12 cellular contexts compared by ENCODE assay signal in the genomic region with DNA sequence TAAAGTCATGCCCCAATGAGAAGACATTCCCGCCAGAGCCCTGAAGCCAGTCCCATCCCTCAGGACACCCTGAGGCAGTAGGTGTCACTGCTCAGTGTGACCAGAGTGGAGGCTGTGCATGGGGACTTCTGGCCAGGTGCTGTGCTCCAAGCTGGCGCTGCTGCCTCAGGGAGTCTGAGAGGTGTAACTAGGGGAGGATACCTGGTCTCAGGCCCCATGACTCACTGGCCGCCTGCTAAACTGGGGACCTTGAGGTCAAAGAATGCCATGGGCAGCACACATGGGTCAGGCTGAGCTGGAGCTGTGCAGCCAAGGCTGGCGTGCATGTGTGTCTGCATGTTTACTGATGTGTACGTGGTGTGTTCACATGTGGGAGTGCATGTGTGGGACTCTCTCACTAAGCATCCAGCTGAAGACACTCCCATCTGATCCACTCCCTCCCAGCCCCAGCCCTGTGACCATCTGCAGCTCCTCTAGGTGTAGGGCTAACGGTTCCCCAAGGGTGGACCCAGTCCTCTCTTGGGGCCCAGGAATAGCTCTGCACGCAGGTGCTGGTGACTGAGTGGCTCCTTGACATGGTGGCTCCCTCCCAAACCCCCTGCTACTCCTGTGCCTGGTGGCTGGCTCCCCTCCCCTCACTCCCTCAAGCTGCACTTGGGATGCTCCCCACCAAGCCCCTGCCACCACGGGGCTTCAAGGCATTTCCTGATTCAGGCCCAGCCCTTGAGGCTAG. TPM values are rescaled to one million over a fixed set of nuclear protein-coding genes. Genes with fewer than 3 reads are reported as not detected.
DNase-seq lines count a peak whose midpoint lies in the region; ATAC-seq, FAIRE-seq and TF ChIP-seq lines count a peak whose summit lies in the region.
"Had no signal": no experiment of that assay in that cellular context is flagged by ENCODE, and none has a peak within 500 bp of the region (broad histone marks: within the 10 kb centered on the region; RNA-seq: fewer than 3 reads in every experiment).

No MANE protein-coding gene starts in this region.

- in situ Hi-C loops in IMR-90 (cut with MboI; ENCODE audit: low sequenced_read_pairs) = loop anchor here (25.0 kb wide), 1 partner anchor 415 kb away; a partner anchor contains a TSS

- intact Hi-C loops in IMR-90 (cut with micrococcal nuclease) (no loop called here), stomach (cut with DNase I; ENCODE audit: low total_unique reads) (loop anchor here (10.0 kb wide), 1 partner anchor 127 kb away; no protein-coding TSS in a partner anchor)

- CTCF ChIA-PET in IMR-90 (lab: Yijun Ruan, JAX) = no interaction called here

- no peaks in the 10 kb centered on the region for H3K27me3 Mint-ChIP-seq in astrocyte (ENCODE audit: low read depth, unreplicated experiment)
- H3K27me3 Mint-ChIP-seq: activated CD4-positive, alpha-beta T cell treated with anti-CD3 and anti-CD28 coated beads, Interleukin-2, amount 10 ng/mL, durations not matched to agents 7 days and 5 days; memory B cell had no signal

- no peaks in the 10 kb centered on the region for H3K9me2 ChIP-seq in Karpas-422 (replicated peaks; ENCODE audit: insufficient read depth, low read length)

- H3K27ac ChIP-seq in IMR-90 (ENCODE audit: insufficient read depth, low read length) (peak overlapping the region; percentile 97), astrocyte (ENCODE audit: low read depth, low read length) (peak overlapping the region; percentile 86), stomach (peak overlapping the region; percentile 11 to 85 (median 67)), Karpas-422 (ENCODE audit: low read length) (no peak overlapping the region)

- peak overlapping the region; percentile 87; the same call in 2 of the 3 replicates for H2BK15ac ChIP-seq in IMR-90 (ENCODE audit: low read depth, low read length)

- no peak overlapping the region for H2AFZ ChIP-seq in IMR-90 (replicated peaks; ENCODE audit: low read length, poor library complexity)
- H2AFZ ChIP-seq in astrocyte (ENCODE audit: low read depth, low read length) = peak overlapping the region; percentile 18
- H2AFZ ChIP-seq in Karpas-422 (ENCODE audit: low read length) = no peak overlapping the region

- H3K4me3 Mint-ChIP-seq in astrocyte (ENCODE audit: unreplicated experiment) = no peak overlapping the region
- H3K4me3 Mint-ChIP-seq: activated CD4-positive, alpha-beta T cell treated with anti-CD3 and anti-CD28 coated beads, Interleukin-2, amount 10 ng/mL, durations not matched to agents 7 days and 5 days; memory B cell had no signal

- TF ChIP-seq POLR2A in IMR-90 (IDR thresholded peaks at IDR 0.05; ENCODE audit: low read depth, low read length) = no peak
- TF ChIP-seq POLR2A in stomach (IDR thresholded peaks at IDR 0.05) = no peak

- H3K36me3 Mint-ChIP-seq in astrocyte (ENCODE audit: low read depth, unreplicated experiment) = no peaks in the 10 kb centered on the region
- H3K36me3 Mint-ChIP-seq in activated naive CD4-positive, alpha-beta T cell treated with anti-CD3 and anti-CD28 coated beads, Interleukin-2, amount 50 U/mL, for 72 hours = peaks cover 0 to 7% of the 10 kb centered on the region in 2 donors

- H4K20me1 ChIP-seq in IMR-90 (ENCODE audit: insufficient read depth, low read length) (peaks cover 58% of the 10 kb centered on the region), astrocyte (ENCODE audit: insufficient read depth, low read length) (peaks cover 68% of the 10 kb centered on the region), Karpas-422 (ENCODE audit: insufficient read depth, low read depth, low read length) (peaks cover 80% of the 10 kb centered on the region)

- peak overlapping the region; percentile 97 for H4K91ac ChIP-seq in IMR-90 (ENCODE audit: insufficient read depth, low read depth, low read length)

- H3K14ac ChIP-seq in IMR-90 (replicated peaks; ENCODE audit: low read depth, low read length) = peak overlapping the region; percentile 79

- TF ChIP-seq EP300 in stomach (IDR thresholded peaks at IDR 0.05) = no peak

- H3K9me3 ChIP-seq in IMR-90 (ENCODE audit: control insufficient read depth, insufficient read depth, low read length) = no peaks in the 10 kb centered on the region
- no peaks in the 10 kb centered on the region for H3K9me3 ChIP-seq in astrocyte (ENCODE audit: insufficient read depth, low read depth, low read length)
- no peaks in the 10 kb centered on the region for H3K9me3 ChIP-seq in stomach
- H3K9me3 ChIP-seq in Karpas-422 (ENCODE audit: low read length) = no peaks in the 10 kb centered on the region

- no peak for FAIRE-seq in astrocyte (lab: Jason Lieb, UNC)

- peaks cover 49% of the 10 kb centered on the region for H3K9me1 ChIP-seq in IMR-90 (ENCODE audit: insufficient read depth, low read length)

- peaks cover 44 to 91% of the 10 kb centered on the region in 2 experiments for H3K79me1 ChIP-seq in IMR-90 (ENCODE audit: low read depth in 1 of 2, low read length in 2 of 2)

- H3K23ac ChIP-seq in IMR-90 (ENCODE audit: low read depth, low read length) = peak overlapping the region; percentile 92

- H3K9me3 Mint-ChIP-seq in astrocyte (ENCODE audit: unreplicated experiment) = peaks cover 3% of the 10 kb centered on the region
- peaks cover 3 to 4% of the 10 kb centered on the region in 2 donors for H3K9me3 Mint-ChIP-seq in activated naive CD4-positive, alpha-beta T cell treated with anti-CD3 and anti-CD28 coated beads, Interleukin-2, amount 50 U/mL, for 72 hours
- H3K9me3 Mint-ChIP-seq: activated CD4-positive, alpha-beta T cell treated with anti-CD3 and anti-CD28 coated beads, Interleukin-2, amount 10 ng/mL, durations not matched to agents 7 days and 5 days had no signal

- H2BK5ac ChIP-seq in IMR-90 (ENCODE audit: low read depth, low read length, poor library complexity, severe bottlenecking) = peak overlapping the region; percentile 97

- POLR2A ChIA-PET in IMR-90 (lab: Charles Lee; ENCODE audit: unreplicated experiment) = interaction anchor here (0.7 kb wide), 1 partner anchor 393 kb away, joined by 3 read pairs; no protein-coding TSS in a partner anchor

- peak overlapping the region; percentile 69 to 95 for H4K8ac ChIP-seq in IMR-90 (ENCODE audit: low read depth in 2 of 2, low read length in 2 of 2)

- peak overlapping the region; percentile 85 for H4K5ac ChIP-seq in IMR-90 (ENCODE audit: low read depth, low read length)

- peak overlapping the region; percentile 80 for H2BK20ac ChIP-seq in IMR-90 (ENCODE audit: low read depth, low read length)

- H3K27me3 ChIP-seq in IMR-90 (ENCODE audit: control insufficient read depth, insufficient read depth, low read length) (no peaks in the 10 kb centered on the region), astrocyte (ENCODE audit: insufficient read depth, low read length) (no peaks in the 10 kb centered on the region), stomach (no peaks in the 10 kb centered on the region), Karpas-422 (ENCODE audit: low read length) (no peaks in the 10 kb centered on the region)

- DNase-seq in IMR-90 (no peak), astrocyte (ENCODE audit: low read depth) (no peak), kidney tubule cell (ENCODE audit: low spot score) (peak; percentile 49), stomach (no peak), Karpas-422 (no peak), hippocampal formation (lab: John Stamatoyannopoulos, UW) (no peak)
- DNase-seq in activated naive CD4-positive, alpha-beta T cell treated with anti-CD3 and anti-CD28 coated beads, Interleukin-2, amount 50 U/mL, for 72 hours (ENCODE audit: low spot score in 2 of 2) = no peak
- DNase-seq: activated CD4-positive, alpha-beta T cell treated with anti-CD3 and anti-CD28 coated beads, Interleukin-2, amount 10 ng/mL, durations not matched to agents 7 days and 5 days; stimulated activated CD4-positive, alpha-beta T cell treated with anti-CD3 and anti-CD28 coated beads, Interleukin-4, amount 100 ng/mL, for 4 hours; stimulated activated naive CD8-positive, alpha-beta T cell treated with anti-CD3 and anti-CD28 coated beads, Interleukin-15, Interleukin-2, amounts not matched to agents 100 U/mL and 50 U/mL, for 24 hours had no signal

- no peak for TF ChIP-seq CTCF in IMR-90 (conservative IDR thresholded peaks at IDR 0.05; ENCODE audit: low read depth, low read length)
- TF ChIP-seq CTCF in astrocyte (IDR thresholded peaks at IDR 0.05; ENCODE audit: insufficient read depth, low read depth, low read length) = no peak
- TF ChIP-seq CTCF in stomach (IDR thresholded peaks at IDR 0.05) = no peak

- peaks cover 27% of the 10 kb centered on the region for H3K4me1 Mint-ChIP-seq in astrocyte (ENCODE audit: low read depth, unreplicated experiment)
- H3K4me1 Mint-ChIP-seq: activated CD4-positive, alpha-beta T cell treated with anti-CD3 and anti-CD28 coated beads, Interleukin-2, amount 10 ng/mL, durations not matched to agents 7 days and 5 days had no signal

- H3K36me3 ChIP-seq in IMR-90 (ENCODE audit: control insufficient read depth, insufficient read depth, low read length) = peaks cover 37% of the 10 kb centered on the region
- H3K36me3 ChIP-seq in astrocyte (ENCODE audit: insufficient read depth, low read length) = no peaks in the 10 kb centered on the region
- H3K36me3 ChIP-seq in stomach = no peaks in the 10 kb centered on the region
- no peaks in the 10 kb centered on the region for H3K36me3 ChIP-seq in Karpas-422 (ENCODE audit: insufficient read depth, low read length)

- no peak for TF ChIP-seq RAD21 in IMR-90 (IDR thresholded peaks at IDR 0.05; ENCODE audit: low read length)

- 83% methylated on average over 3 of the region's 8 CpGs; no CpG with 5 or more reads in 1 of the 2 experiments for WGBS in IMR-90 (ENCODE audit: extremely low coverage in 2 of 2, insufficient read length in 1 of 2), 2 experiments
- WGBS in stomach, 5 donors = 75 to 87% (median 81%) methylated on average over 6 to 8 of the region's 8 CpGs

- H2AK5ac ChIP-seq in IMR-90 (ENCODE audit: low read depth, low read length) = peak overlapping the region; percentile 97

- H3K4me1 ChIP-seq in IMR-90 (ENCODE audit: control insufficient read depth, insufficient read depth, low read length) (peaks cover 66% of the 10 kb centered on the region), astrocyte (ENCODE audit: insufficient read depth, low read length) (peaks cover 46% of the 10 kb centered on the region), stomach (peaks cover 37 to 77% (median 63%) of the 10 kb centered on the region in 4 donors), Karpas-422 (ENCODE audit: low read length) (peaks cover 37% of the 10 kb centered on the region)

- H3K9ac ChIP-seq in IMR-90 (ENCODE audit: low read depth, low read length) (peak overlapping the region; percentile 58), astrocyte (ENCODE audit: low read length) (peak overlapping the region; percentile 68), Karpas-422 (ENCODE audit: low read length) (no peak overlapping the region)

- H3K4me2 ChIP-seq in IMR-90 (ENCODE audit: low read depth, low read length) (no peak overlapping the region), astrocyte (ENCODE audit: low read length) (peak overlapping the region; percentile 75), Karpas-422 (ENCODE audit: low read depth, low read length, poor library complexity, severe bottlenecking) (no peak overlapping the region)

- dilution Hi-C loops in IMR-90 (cut with HindIII; ENCODE audit: low sequenced_read_pairs, unreplicated experiment) = no loop called here

- H3K79me2 ChIP-seq in astrocyte (ENCODE audit: insufficient read depth, low read length) (peaks cover 76% of the 10 kb centered on the region), Karpas-422 (ENCODE audit: low read length) (no peaks in the 10 kb centered on the region)

- H3K18ac ChIP-seq in IMR-90 (ENCODE audit: low read depth, low read length) = peak overlapping the region; percentile 80

- peak overlapping the region; percentile 46; the same call in 1 of the 2 replicates for H3K56ac ChIP-seq in IMR-90 (ENCODE audit: extremely low read depth, insufficient read depth, low read length)

- no peak overlapping the region for H2AK9ac ChIP-seq in IMR-90 (replicated peaks; ENCODE audit: low read depth, low read length, poor library complexity)

- H2BK120ac ChIP-seq in IMR-90 (ENCODE audit: low read depth, low read length) = peak overlapping the region; percentile 99

- H3K27ac Mint-ChIP-seq in astrocyte (ENCODE audit: unreplicated experiment) = no peak overlapping the region
- H3K27ac Mint-ChIP-seq in activated naive CD4-positive, alpha-beta T cell treated with anti-CD3 and anti-CD28 coated beads, Interleukin-2, amount 50 U/mL, for 72 hours = no peak overlapping the region
- H3K27ac Mint-ChIP-seq: activated CD4-positive, alpha-beta T cell treated with anti-CD3 and anti-CD28 coated beads, Interleukin-2, amount 10 ng/mL, durations not matched to agents 7 days and 5 days had no signal

- BruUV-seq in IMR-90 (replicated peaks; lab: Mats Ljungman, UMichigan) = no TSS peak

- peak overlapping the region; percentile 99 for H3K4ac ChIP-seq in IMR-90 (ENCODE audit: low read depth, low read length)

- no peak overlapping the region for H3K4me3 ChIP-seq in IMR-90 (ENCODE audit: insufficient read depth, low read depth, low read length)
- H3K4me3 ChIP-seq in astrocyte (ENCODE audit: insufficient read depth, low read depth, low read length) = no peak overlapping the region
- H3K4me3 ChIP-seq in stomach = no peak overlapping the region
- no peak overlapping the region for H3K4me3 ChIP-seq in Karpas-422 (ENCODE audit: low read length)

- ATAC-seq in IMR-90 (ENCODE audit: low read depth) (no peak), GM21576 (IDR thresholded peaks at IDR 0.05; ENCODE audit: unreplicated experiment) (no peak)
- ATAC-seq in activated naive CD4-positive, alpha-beta T cell treated with anti-CD3 and anti-CD28 coated beads, Interleukin-2, amount 50 U/mL, for 72 hours = no peak
- ATAC-seq: stimulated activated naive CD8-positive, alpha-beta T cell treated with anti-CD3 and anti-CD28 coated beads, Interleukin-15, Interleukin-2, amounts not matched to agents 100 U/mL and 50 U/mL, for 24 hours had no signal

RNA-seq across cellular contexts. Expression of a gene that starts 16.5 kb away (rescaled TPM):
- 29.7 and 29.9 TPM in 2 replicates for total RNA-seq in IMR-90 (2012; rRNA removed)
- 36.9 and 39.7 TPM in 2 replicates for polyA plus RNA-seq in IMR-90 (2012; rRNA removed)
- polyA plus RNA-seq in IMR-90 (2012; cell fraction: cytosol; rRNA removed) = 22.1 and 48.3 TPM in 2 replicates
- polyA plus RNA-seq in IMR-90 (2012; cell fraction: nucleus; rRNA removed; ENCODE audit: low replicate concordance) = 21.0 and 34.4 TPM in 2 replicates
- 20.5 and 20.9 TPM in 2 replicates for total RNA-seq in astrocyte
- total RNA-seq in stomach = 100 to 1,000 TPM in 1 of 5 donors, 10 to 100 TPM in 2, 1 to 10 TPM in 2; 2.9 to 178 (median 20.7) TPM
- 10 to 100 TPM in 2 of 3 donors, 1 to 10 TPM in 1; 5.8 to 15.2 (median 10.5) TPM for polyA plus RNA-seq in stomach
- total RNA-seq in Karpas-422 (2014; rRNA removed; shearing (Covaris generic); ENCODE audit: low replicate concordance) = 3.3 and 5.9 TPM in 2 replicates
- total RNA-seq in activated naive CD4-positive, alpha-beta T cell treated with anti-CD3 and anti-CD28 coated beads, Interleukin-2, amount 50 U/mL, for 72 hours = 10 to 100 TPM in 1 of 2 donors, 1 to 10 TPM in 1; 2.9 to 14.5 TPM
